Comparison of ENCODE assay signal across 33 cellular contexts in the genomic region with DNA sequence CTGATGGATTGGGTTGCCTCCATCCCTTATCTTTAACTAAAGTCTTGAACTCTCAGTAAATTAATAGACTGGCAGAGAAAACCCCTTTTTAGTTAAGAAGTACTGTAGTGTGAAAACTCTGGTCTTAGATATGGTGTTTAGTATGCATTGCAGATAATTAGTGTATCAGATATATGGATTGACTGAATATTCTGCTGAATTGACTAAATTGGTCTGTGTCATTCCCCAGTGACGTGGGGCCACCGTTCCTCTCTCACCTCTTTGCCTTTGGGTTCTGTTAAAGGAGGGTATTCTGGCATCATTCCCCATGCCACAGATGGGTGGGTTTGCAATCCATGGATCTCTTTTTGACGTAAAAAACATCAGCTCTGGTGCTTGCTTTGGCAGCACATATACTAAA.
"Had no signal": no experiment of that assay in that cellular context is flagged by ENCODE, and none has a peak within 500 bp of the region (broad histone marks: within the 10 kb centered on the region; RNA-seq: fewer than 3 reads in every experiment).

No MANE protein-coding gene starts in this region.

- DNase-seq: activated B cell treated with CpG ODN at 0.5 μM for 24 hours; activated CD4-positive, alpha-beta memory T cell treated with anti-CD3 and anti-CD28 coated beads for 36 hours; activated CD4-positive, alpha-beta T cell treated with anti-CD3 and anti-CD28 coated beads for 4 hours; activated CD4-positive, alpha-beta T cell treated with anti-CD3 and anti-CD28 coated beads, Interleukin-2, amount 10 ng/mL, durations not matched to agents 24 days and 14 days; activated CD4-positive, alpha-beta T cell treated with anti-CD3 and anti-CD28 coated beads, Interleukin-2, amount 50 U/mL, for 1 hour; activated CD4-positive, alpha-beta T cell treated with anti-CD3 and anti-CD28 coated beads, Interleukin-2, amount 50 U/mL, for 4 hours; activated CD4-positive, CD25-positive, alpha-beta regulatory T cell treated with anti-CD3 and anti-CD28 coated beads, Interleukin-2, amount 50 U/mL, for 72 hours; activated CD8-positive, alpha-beta memory T cell treated with anti-CD3 and anti-CD28 coated beads, Interleukin-2, amount 50 U/mL, for 4 hours; activated CD8-positive, alpha-beta T cell treated with anti-CD3 and anti-CD28 coated beads for 36 hours; activated effector memory CD4-positive, alpha-beta T cell treated with Interleukin-2 at 50 U/mL for 16 hours; activated gamma-delta T cell; activated naive CD4-positive, alpha-beta T cell treated with anti-CD3 and anti-CD28 coated beads, Interleukin-2, amount 10 ng/mL, durations not matched to agents 7 days and 5 days; activated naive CD4-positive, alpha-beta T cell treated with Interleukin-2 at 50 U/mL for 16 hours; activated naive CD8-positive, alpha-beta T cell treated with anti-CD3 and anti-CD28 coated beads, Interleukin-2, amount 10 ng/mL, durations not matched to agents 7 days and 5 days; activated naive CD8-positive, alpha-beta T cell treated with anti-CD3 and anti-CD28 coated beads, Interleukin-2, amount 50 U/mL, for 24 hours; activated T-cell treated with anti-CD3 and anti-CD28 coated beads, Interleukin-2, amount 50 U/mL, for 24 hours; activated T-cell treated with anti-CD3 and anti-CD28 coated beads, Interleukin-2, amount 50 U/mL, for 48 hours; amygdala; anterior cingulate cortex; caudate nucleus; T-helper 2 cell; T-helper 9 cell had no signal

- ATAC-seq: activated CD8-positive, alpha-beta T cell treated with anti-CD3 and anti-CD28 coated beads for 36 hours; activated naive CD8-positive, alpha-beta T cell treated with anti-CD3 and anti-CD28 coated beads, Interleukin-2, amount 50 U/mL, for 24 hours had no signal

- H3K4me1 ChIP-seq: ascending aorta had no signal

- H3K27me3 ChIP-seq: ascending aorta, cardiac muscle cell had no signal

- FAIRE-seq: bronchial epithelial cell, TTC549 had no signal

- H3K27ac Mint-ChIP-seq: activated B cell treated with CpG ODN at 0.5 μM for 24 hours; activated CD4-positive, alpha-beta memory T cell treated with anti-CD3 and anti-CD28 coated beads for 36 hours; activated CD4-positive, alpha-beta T cell treated with anti-CD3 and anti-CD28 coated beads, Interleukin-2, amount 10 ng/mL, durations not matched to agents 24 days and 14 days; activated CD8-positive, alpha-beta T cell treated with anti-CD3 and anti-CD28 coated beads for 36 hours; activated naive CD4-positive, alpha-beta T cell treated with anti-CD3 and anti-CD28 coated beads, Interleukin-2, amount 10 ng/mL, durations not matched to agents 7 days and 5 days; activated naive CD4-positive, alpha-beta T cell treated with anti-CD3 and anti-CD28 coated beads, Interleukin-2, amount 50 U/mL, for 24 hours; activated naive CD8-positive, alpha-beta T cell; activated naive CD8-positive, alpha-beta T cell treated with anti-CD3 and anti-CD28 coated beads, Interleukin-2, amount 10 ng/mL, durations not matched to agents 7 days and 5 days; activated naive CD8-positive, alpha-beta T cell treated with anti-CD3 and anti-CD28 coated beads, Interleukin-2, amount 50 U/mL, for 24 hours; activated T-cell treated with anti-CD3 and anti-CD28 coated beads, Interleukin-2, amount 50 U/mL, for 24 hours; activated T-helper 2 cell treated with anti-CD3 and anti-CD28 coated beads, Interferon-gamma antibody, Interleukin-2, Interleukin-4, amounts not matched to agents 10 μg/mL and 5 μg/mL and 100 μg/mL, durations not matched to agents 14 hours and 24 hours and 36 hours; T-helper 1 cell treated with Interleukin-12 subunit alpha and Interleukin-12 subunit beta and Interleukin-4 antibody, amounts not matched to agents 30 μg/mL and 1 μg/mL, for 36 hours; T-helper 2 cell treated with Interferon-gamma antibody and Interleukin-4, amounts not matched to agents 5 μg/mL and 100 μg/mL, for 36 hours had no signal

- H3K27ac ChIP-seq: ascending aorta, cardiac muscle cell, VCaP had no signal

- H3K9me3 ChIP-seq: ascending aorta had no signal

- H3K36me3 Mint-ChIP-seq: activated CD4-positive, alpha-beta memory T cell treated with anti-CD3 and anti-CD28 coated beads for 36 hours; activated naive CD4-positive, alpha-beta T cell treated with anti-CD3 and anti-CD28 coated beads, Interleukin-2, amount 10 ng/mL, durations not matched to agents 7 days and 5 days; activated naive CD4-positive, alpha-beta T cell treated with anti-CD3 and anti-CD28 coated beads, Interleukin-2, amount 50 U/mL, for 24 hours; activated naive CD8-positive, alpha-beta T cell; activated naive CD8-positive, alpha-beta T cell treated with anti-CD3 and anti-CD28 coated beads, Interleukin-2, amount 10 ng/mL, durations not matched to agents 7 days and 5 days; brain had no signal

- H3K4me3 ChIP-seq: ascending aorta, cardiac muscle cell had no signal

- H3K27me3 Mint-ChIP-seq: activated CD4-positive, alpha-beta memory T cell treated with anti-CD3 and anti-CD28 coated beads for 36 hours; activated CD8-positive, alpha-beta T cell treated with anti-CD3 and anti-CD28 coated beads for 36 hours; activated naive CD4-positive, alpha-beta T cell treated with anti-CD3 and anti-CD28 coated beads, Interleukin-2, amount 50 U/mL, for 24 hours; activated naive CD8-positive, alpha-beta T cell; activated naive CD8-positive, alpha-beta T cell treated with anti-CD3 and anti-CD28 coated beads, Interleukin-2, amount 10 ng/mL, durations not matched to agents 7 days and 5 days; activated naive CD8-positive, alpha-beta T cell treated with anti-CD3 and anti-CD28 coated beads, Interleukin-2, amount 50 U/mL, for 24 hours; activated T-cell treated with anti-CD3 and anti-CD28 coated beads, Interleukin-2, amount 50 U/mL, for 24 hours; brain had no signal

- H3K9me3 Mint-ChIP-seq: activated B cell treated with CpG ODN at 0.5 μM for 24 hours; activated CD4-positive, alpha-beta memory T cell treated with anti-CD3 and anti-CD28 coated beads for 36 hours; activated CD4-positive, alpha-beta T cell treated with anti-CD3 and anti-CD28 coated beads, Interleukin-2, amount 10 ng/mL, durations not matched to agents 24 days and 14 days; activated CD8-positive, alpha-beta T cell treated with anti-CD3 and anti-CD28 coated beads for 36 hours; activated naive CD4-positive, alpha-beta T cell treated with anti-CD3 and anti-CD28 coated beads, Interleukin-2, amount 10 ng/mL, durations not matched to agents 7 days and 5 days; activated naive CD4-positive, alpha-beta T cell treated with anti-CD3 and anti-CD28 coated beads, Interleukin-2, amount 50 U/mL, for 24 hours; activated naive CD8-positive, alpha-beta T cell treated with anti-CD3 and anti-CD28 coated beads, Interleukin-2, amount 10 ng/mL, durations not matched to agents 7 days and 5 days; activated naive CD8-positive, alpha-beta T cell treated with anti-CD3 and anti-CD28 coated beads, Interleukin-2, amount 50 U/mL, for 24 hours; activated T-cell treated with anti-CD3 and anti-CD28 coated beads, Interleukin-2, amount 50 U/mL, for 24 hours; activated T-helper 2 cell treated with anti-CD3 and anti-CD28 coated beads, Interferon-gamma antibody, Interleukin-2, Interleukin-4, amounts not matched to agents 10 μg/mL and 5 μg/mL and 100 μg/mL, durations not matched to agents 14 hours and 24 hours and 36 hours; brain; T-helper 1 cell treated with Interleukin-12 subunit alpha and Interleukin-12 subunit beta and Interleukin-4 antibody, amounts not matched to agents 30 μg/mL and 1 μg/mL, for 36 hours; T-helper 2 cell treated with Interferon-gamma antibody and Interleukin-4, amounts not matched to agents 5 μg/mL and 100 μg/mL, for 36 hours had no signal

- H3K36me3 ChIP-seq: ascending aorta, cardiac muscle cell had no signal

- H3K4me3 Mint-ChIP-seq: activated B cell treated with CpG ODN at 0.5 μM for 24 hours; activated CD4-positive, alpha-beta memory T cell treated with anti-CD3 and anti-CD28 coated beads for 36 hours; activated CD4-positive, alpha-beta T cell treated with anti-CD3 and anti-CD28 coated beads, Interleukin-2, amount 10 ng/mL, durations not matched to agents 24 days and 14 days; activated CD8-positive, alpha-beta T cell treated with anti-CD3 and anti-CD28 coated beads for 36 hours; activated naive CD4-positive, alpha-beta T cell treated with anti-CD3 and anti-CD28 coated beads, Interleukin-2, amount 10 ng/mL, durations not matched to agents 7 days and 5 days; activated naive CD4-positive, alpha-beta T cell treated with anti-CD3 and anti-CD28 coated beads, Interleukin-2, amount 50 U/mL, for 24 hours; activated naive CD8-positive, alpha-beta T cell; activated naive CD8-positive, alpha-beta T cell treated with anti-CD3 and anti-CD28 coated beads, Interleukin-2, amount 10 ng/mL, durations not matched to agents 7 days and 5 days; activated naive CD8-positive, alpha-beta T cell treated with anti-CD3 and anti-CD28 coated beads, Interleukin-2, amount 50 U/mL, for 24 hours; activated T-cell treated with anti-CD3 and anti-CD28 coated beads, Interleukin-2, amount 50 U/mL, for 24 hours; brain; T-helper 1 cell treated with Interleukin-12 subunit alpha and Interleukin-12 subunit beta and Interleukin-4 antibody, amounts not matched to agents 30 μg/mL and 1 μg/mL, for 36 hours; T-helper 2 cell treated with Interferon-gamma antibody and Interleukin-4, amounts not matched to agents 5 μg/mL and 100 μg/mL, for 36 hours had no signal

- H3K4me1 Mint-ChIP-seq: activated B cell treated with CpG ODN at 0.5 μM for 24 hours; activated CD4-positive, alpha-beta T cell treated with anti-CD3 and anti-CD28 coated beads, Interleukin-2, amount 10 ng/mL, durations not matched to agents 24 days and 14 days; activated naive CD4-positive, alpha-beta T cell treated with anti-CD3 and anti-CD28 coated beads, Interleukin-2, amount 10 ng/mL, durations not matched to agents 7 days and 5 days; activated naive CD4-positive, alpha-beta T cell treated with anti-CD3 and anti-CD28 coated beads, Interleukin-2, amount 50 U/mL, for 24 hours; activated naive CD8-positive, alpha-beta T cell treated with anti-CD3 and anti-CD28 coated beads, Interleukin-2, amount 10 ng/mL, durations not matched to agents 7 days and 5 days; activated naive CD8-positive, alpha-beta T cell treated with anti-CD3 and anti-CD28 coated beads, Interleukin-2, amount 50 U/mL, for 24 hours; brain had no signal
